8 cellular contexts compared by ENCODE assay signal in the genomic region with DNA sequence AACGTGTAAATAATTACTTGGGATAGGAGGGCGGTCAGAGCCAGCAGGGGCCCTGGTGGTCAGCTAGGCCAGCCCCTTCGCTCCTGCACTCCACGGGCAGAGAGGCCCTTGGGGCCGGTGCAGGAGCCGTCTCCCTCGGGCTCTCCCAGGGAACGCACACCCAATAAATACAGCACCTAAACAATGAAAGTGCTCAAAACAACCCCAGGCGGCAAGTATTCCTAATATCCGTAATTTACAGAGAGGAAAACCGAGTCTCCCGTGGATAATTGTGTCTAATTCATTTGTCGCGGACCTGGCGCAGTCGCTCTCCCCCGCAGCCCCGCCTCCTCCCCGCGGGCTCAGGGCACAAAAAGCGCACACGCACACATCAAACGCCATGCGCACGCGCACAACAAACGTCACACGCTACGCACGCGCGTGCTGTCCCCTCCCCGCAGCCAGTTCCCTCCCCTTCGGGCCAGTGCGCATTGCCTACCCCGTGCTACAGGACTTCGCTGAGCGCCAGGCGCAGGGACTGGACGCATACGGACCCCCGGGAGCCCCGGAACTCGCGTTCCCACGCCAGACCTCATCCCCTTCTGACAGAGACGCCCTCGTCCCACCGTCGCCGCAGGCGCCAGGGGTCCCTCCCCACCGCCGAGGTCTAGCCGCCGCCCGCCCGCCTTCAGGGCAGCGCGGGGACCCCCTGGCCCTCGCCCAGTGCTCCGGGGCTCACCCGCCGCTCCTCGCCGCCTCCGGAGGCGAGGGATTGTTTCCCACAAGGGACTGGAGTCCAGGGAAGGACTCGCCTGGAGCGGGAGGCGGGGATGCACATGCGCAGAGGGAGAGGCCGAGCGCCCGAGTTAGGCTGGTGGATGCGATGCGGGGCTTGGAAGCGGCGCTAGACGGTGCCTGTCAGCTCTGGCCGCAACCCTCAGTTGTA. TPM values are rescaled to one million over a fixed set of nuclear protein-coding genes. Genes with fewer than 3 reads are reported as not detected.
DNase-seq lines count a peak whose midpoint lies in the region; ATAC-seq, FAIRE-seq and TF ChIP-seq lines count a peak whose summit lies in the region.

A gene (minus strand): TSS at position 324 of the 925 bp plus-strand sequence. CDS start 1,300 bp downstream, outside the sequence.

- ATAC-seq in HG02798 (IDR thresholded peaks at IDR 0.05; ENCODE audit: poor library complexity, unreplicated experiment) (peak; percentile 95), psoas muscle (peak; percentile 98 to 100 (median 99))

- H3K9me3 ChIP-seq in psoas muscle = no peaks in the 10 kb centered on the region

- TF ChIP-seq POLR2A in GM12891 (IDR thresholded peaks at IDR 0.05; ENCODE audit: low read depth, low read length) = peak; percentile 98

- intact Hi-C loops in cardiac septum (cut with DNase I) (loop anchor here (1.0 to 2.0 kb wide), 3 partner anchors 119 to 237 kb away; a partner anchor contains a TSS), psoas muscle (cut with DNase I) (loop anchor here in 1 of 2 donors (2.0 to 5.0 kb wide), 2 partner anchors 117 to 235 kb away; a partner anchor contains a TSS)

- WGBS in adipose tissue, 3 donors = 1% methylated on average over 78 to 81 of the region's 81 CpGs
- WGBS in psoas muscle, 3 donors = 0 to 1% (median 0%) methylated on average over 76 to 81 of the region's 81 CpGs

- peak; percentile 81 for DNase-seq in GM12891 (ENCODE audit: insufficient read length, low spot score)
- peak; percentile 53 for DNase-seq in NCI-H1417 treated with DMSO at 0.1 percent for 48 hours (lab: John Stamatoyannopoulos, UW)
- peak; percentile 82 to 87 for DNase-seq in SW 1271 (lab: John Stamatoyannopoulos, UW)
- DNase-seq in cardiac septum (ENCODE audit: low spot score) = peak; percentile 98
- peak; percentile 97 to 98 for DNase-seq in psoas muscle
- peak; percentile 95 for DNase-seq in urothelium cell line (ENCODE audit: low spot score)

- FAIRE-seq in GM12891 (lab: Jason Lieb, UNC) = peak; percentile 100
- peak; percentile 98 for FAIRE-seq in urothelium cell line (lab: Jason Lieb, UNC)

- H3K27me3 ChIP-seq in psoas muscle (ENCODE audit: insufficient read depth in 3 of 3, low read length in 2 of 3) = no peaks in the 10 kb centered on the region

- H3K4me1 ChIP-seq in psoas muscle = peaks cover 32% of the 10 kb centered on the region

- peaks cover 0 to 14% of the 10 kb centered on the region in 2 donors for H3K36me3 ChIP-seq in psoas muscle (ENCODE audit: insufficient read depth in 1 of 2, low read depth in 1 of 2)

- TF ChIP-seq CTCF in psoas muscle (IDR thresholded peaks at IDR 0.05) = no peak

- H3K27ac ChIP-seq in adipose tissue (ENCODE audit: low read depth, low read length) = peak within 1 kb of the TSS; percentile 97
- peak within 1 kb of the TSS; percentile 100 for H3K27ac ChIP-seq in psoas muscle

- H3K4me3 ChIP-seq in psoas muscle = peak within 1 kb of the TSS; percentile 93

TF ChIP-seq in GM12891, 5 proteins besides CTCF, POLR2A, EP300 and RAD21:
- TF ChIP-seq POLR2AphosphoS5 (IDR thresholded peaks at IDR 0.05; ENCODE audit: low read depth, low read length) (peak; percentile 98), SPI1 (IDR thresholded peaks at IDR 0.05; ENCODE audit: low read depth, low read length) (peak; percentile 50; the same call in 1 of the 2 replicates), POU2F2 (IDR thresholded peaks at IDR 0.05; ENCODE audit: low read depth, low read length) (peak; percentile 53; the same call in 1 of the 2 replicates), TAF1 (IDR thresholded peaks at IDR 0.05; ENCODE audit: low read depth, low read length) (peak; percentile 95), PAX5 (IDR thresholded peaks at IDR 0.05; ENCODE audit: insufficient read depth, low read length, severe bottlenecking) (no peak)

RNA-seq across cellular contexts. Expression of the gene that starts here (rescaled TPM):
- 5.9 TPM for polyA plus RNA-seq in GM12891 (2012; ENCODE audit: low read depth, missing spikeins)
- polyA plus RNA-seq in adipose tissue = 1 to 10 TPM; 2.3 to 4.7 (median 2.5) TPM
- total RNA-seq in cardiac septum = 10.8 TPM
- total RNA-seq in psoas muscle = 10 to 100 TPM in 1 of 4 donors, 1 to 10 TPM in 3; 4.5 to 12.6 (median 8.1) TPM
- 10 to 100 TPM in 1 of 3 donors, 1 to 10 TPM in 2; 2.8 to 12.9 (median 3.3) TPM for polyA plus RNA-seq in psoas muscle

Comparison
In these comparisons a context has a peak if more than half of its experiments do, and no peak if none do; other contexts are left out.
1. Peak in every context shown above with its lines: DNase-seq, ATAC-seq, H3K4me3 ChIP-seq and H3K27ac ChIP-seq.